In genomic region chr3:187277129-187277462, GRCh38 we compare ENCODE assay signal across 1 cellular context.
TF ChIP-seq lines count a peak whose summit lies in the region.

No MANE protein-coding gene starts in this region.

TF ChIP-seq in HepG2, 621 proteins besides CTCF, POLR2A, EP300 and RAD21 (continued from another document):
- TF ChIP-seq AHDC1 (CRISPR knock-in tag; IDR thresholded peaks at IDR 0.05; ENCODE audit: borderline replicate concordance) = no peak
- no peak for TF ChIP-seq ZNF354B (CRISPR knock-in tag; IDR thresholded peaks at IDR 0.05)
- TF ChIP-seq ZNF776 (CRISPR knock-in tag; IDR thresholded peaks at IDR 0.05) = no peak
- no peak for TF ChIP-seq ZBTB7B (CRISPR knock-in tag; IDR thresholded peaks at IDR 0.05)
- 0 out of 2 replicates have a peak, but pooled peaks have one; percentile 2 for TF ChIP-seq HDAC1 (CRISPR knock-in tag; IDR thresholded peaks at IDR 0.05)
- TF ChIP-seq PTBP1 (IDR thresholded peaks at IDR 0.05; ENCODE audit: low read depth, low read length, poor library complexity, severe bottlenecking) = no peak
- no peak for TF ChIP-seq ZNF883 (CRISPR knock-in tag; IDR thresholded peaks at IDR 0.05; ENCODE audit: not compliant biosample characterization)
- no peak for TF ChIP-seq RARA (CRISPR knock-in tag; IDR thresholded peaks at IDR 0.05)
- no peak for TF ChIP-seq CENPX (CRISPR knock-in tag; IDR thresholded peaks at IDR 0.05)
- TF ChIP-seq ZNF432 (CRISPR knock-in tag; IDR thresholded peaks at IDR 0.05; ENCODE audit: borderline replicate concordance) = no peak
- no peak for TF ChIP-seq ONECUT2 (CRISPR knock-in tag; IDR thresholded peaks at IDR 0.05)
- TF ChIP-seq FOXP4 (CRISPR knock-in tag; IDR thresholded peaks at IDR 0.05) = no peak
- no peak for TF ChIP-seq HNRNPL (IDR thresholded peaks at IDR 0.05; ENCODE audit: low read depth, low read length)
- peak; percentile 63 for TF ChIP-seq ZNF18 (CRISPR knock-in tag; IDR thresholded peaks at IDR 0.05; ENCODE audit: insufficient replicate concordance)
- TF ChIP-seq ZNF644 (CRISPR knock-in tag; IDR thresholded peaks at IDR 0.05; ENCODE audit: low read depth) = 0 out of 2 replicates have a peak, but pooled peaks have one; percentile 2
- no peak for TF ChIP-seq HNRNPH1 (optimal IDR thresholded peaks at IDR 0.05; ENCODE audit: low read depth, low read length)
- no peak for TF ChIP-seq ZNF121 (CRISPR knock-in tag; IDR thresholded peaks at IDR 0.05)
- TF ChIP-seq ZNF737 (CRISPR knock-in tag; IDR thresholded peaks at IDR 0.05; ENCODE audit: borderline replicate concordance) = no peak
- TF ChIP-seq MXD1 (CRISPR knock-in tag; IDR thresholded peaks at IDR 0.05) = no peak
- TF ChIP-seq YEATS2 (CRISPR knock-in tag; IDR thresholded peaks at IDR 0.05; ENCODE audit: borderline replicate concordance) = 0 out of 2 replicates have a peak, but pooled peaks have one; percentile 10
- 0 out of 2 replicates have a peak, but pooled peaks have one; percentile 63 for TF ChIP-seq KDM5B (CRISPR knock-in tag; IDR thresholded peaks at IDR 0.05; ENCODE audit: borderline replicate concordance)
- no peak for TF ChIP-seq RFXAP (CRISPR knock-in tag; IDR thresholded peaks at IDR 0.05; ENCODE audit: borderline replicate concordance)
- no peak for TF ChIP-seq FOSL1 (CRISPR knock-in tag; IDR thresholded peaks at IDR 0.05; ENCODE audit: borderline replicate concordance)
- TF ChIP-seq ZFP37 (CRISPR knock-in tag; IDR thresholded peaks at IDR 0.05; ENCODE audit: borderline replicate concordance) = no peak
- TF ChIP-seq SKIL (CRISPR knock-in tag; IDR thresholded peaks at IDR 0.05; ENCODE audit: borderline replicate concordance) = no peak
- no peak for TF ChIP-seq KDM4B (CRISPR knock-in tag; IDR thresholded peaks at IDR 0.05)
- TF ChIP-seq KDM3A (CRISPR knock-in tag; IDR thresholded peaks at IDR 0.05; ENCODE audit: low read depth) = 0 out of 2 replicates have a peak, but pooled peaks have one; percentile 13
- peak; percentile 28; the same call in 1 of the 2 replicates for TF ChIP-seq ZNF687 (CRISPR knock-in tag; IDR thresholded peaks at IDR 0.05)
- no peak for TF ChIP-seq MED8 (CRISPR knock-in tag; IDR thresholded peaks at IDR 0.05; ENCODE audit: insufficient replicate concordance)
- TF ChIP-seq ZNF484 (CRISPR knock-in tag; IDR thresholded peaks at IDR 0.05; ENCODE audit: borderline replicate concordance, low read depth) = no peak
- 0 out of 2 replicates have a peak, but pooled peaks have one; percentile 10 for TF ChIP-seq ZBTB46 (CRISPR knock-in tag; IDR thresholded peaks at IDR 0.05; ENCODE audit: borderline replicate concordance)
